ENCODE assay signal across 8 cellular contexts in the genomic region with DNA sequence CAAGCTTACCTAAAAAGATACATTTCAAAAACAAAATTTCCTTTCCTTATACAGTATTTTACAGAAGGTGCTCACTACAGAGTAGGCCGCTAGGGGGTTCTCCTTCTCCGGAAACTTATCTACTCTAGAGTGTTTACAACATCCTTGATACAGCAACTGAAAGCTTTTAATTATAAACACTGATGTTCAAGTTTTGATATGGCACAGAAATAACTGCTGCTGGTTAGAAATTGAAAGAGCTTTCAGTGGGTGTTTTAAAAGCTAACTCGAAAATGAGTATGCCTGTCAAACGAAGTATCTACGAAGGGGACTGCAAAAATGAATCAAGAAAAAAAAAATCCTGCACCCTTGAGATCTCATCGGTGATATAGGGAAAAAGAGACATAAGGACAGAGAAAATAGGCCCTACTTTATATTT. TPM values are rescaled to one million over a fixed set of nuclear protein-coding genes. Genes with fewer than 3 reads are reported as not detected.
DNase-seq lines count a peak whose midpoint lies in the region; ATAC-seq, FAIRE-seq and TF ChIP-seq lines count a peak whose summit lies in the region.

No MANE protein-coding gene starts in this region.

- H4K20me1 ChIP-seq in Loucy (ENCODE audit: insufficient read depth, low read length, poor library complexity, severe bottlenecking), result peaks cover 10% of the 10 kb centered on the region

- no peaks in the 10 kb centered on the region for H3K9me3 ChIP-seq in Loucy (ENCODE audit: insufficient read depth, low read depth, low read length)

- H3K9ac ChIP-seq in Loucy (ENCODE audit: low read depth, low read length, poor library complexity, severe bottlenecking), result peak overlapping the region; percentile 77

- H3F3A ChIP-seq in Loucy (ENCODE audit: low read depth), result no peaks in the 10 kb centered on the region

- H3K27me3 ChIP-seq in Loucy (ENCODE audit: insufficient read depth, low read length, poor library complexity, severe bottlenecking), result no peaks in the 10 kb centered on the region
- H3K27me3 ChIP-seq in bronchial epithelial cell (ENCODE audit: control insufficient read depth, insufficient read depth, low read length), result no peaks in the 10 kb centered on the region

- H3K79me2 ChIP-seq in Loucy (ENCODE audit: insufficient read depth, low read length), result peaks cover 37% of the 10 kb centered on the region

- peak; percentile 48 for TF ChIP-seq CTCF in GM13976 (IDR thresholded peaks at IDR 0.05; ENCODE audit: borderline replicate concordance, control extremely low read depth, extremely low read depth, insufficient read depth, missing control alignments)
- peak; percentile 87 for TF ChIP-seq CTCF in Loucy (conservative IDR thresholded peaks at IDR 0.05; ENCODE audit: low read length)
- peak; percentile 53 for TF ChIP-seq CTCF in bronchial epithelial cell (IDR thresholded peaks at IDR 0.05; ENCODE audit: insufficient read depth, low read length, severe bottlenecking)

- in situ Hi-C loops in ACHN (cut with HindIII; ENCODE audit: low pct_ligation_motif_present, low pct_unique_long_range_greater_than_20kb, low sequenced_read_pairs), result no loop called here
- in situ Hi-C loops in GM13976 (cut with MboI; ENCODE audit: low sequenced_read_pairs, unreplicated experiment), result no loop called here

- H3K4me3 ChIP-seq in Loucy (ENCODE audit: low read length, poor library complexity, severe bottlenecking), result peak overlapping the region; percentile 79
- H3K4me3 ChIP-seq in bronchial epithelial cell (ENCODE audit: low read depth, low read length), result peak overlapping the region; percentile 82

- H3K36me3 ChIP-seq in Loucy (ENCODE audit: insufficient read depth, low read length) (no peaks in the 10 kb centered on the region), bronchial epithelial cell (ENCODE audit: control insufficient read depth, insufficient read depth, low read length) (peaks cover 9% of the 10 kb centered on the region)

- H3K4me1 ChIP-seq in Loucy (ENCODE audit: insufficient read depth, low read length, poor library complexity, severe bottlenecking), result peaks cover 4% of the 10 kb centered on the region

- FAIRE-seq in bronchial epithelial cell (lab: Jason Lieb, UNC) (no peak), islet of Langerhans (lab: Jason Lieb, UNC) (peak; percentile 77)

- peak overlapping the region; percentile 97; the same call in 1 of the 2 replicates for H2AFZ ChIP-seq in Loucy (ENCODE audit: low read length)

- peak; percentile 71 for DNase-seq in ACHN
- DNase-seq in GM13976 (ENCODE audit: low spot score), result peak; percentile 66
- peak; percentile 68 for DNase-seq in SW480 (ENCODE audit: low spot score)
- DNase-seq in bronchial epithelial cell (ENCODE audit: low read depth), result peak; percentile 67
- DNase-seq in stimulated activated CD4-positive, alpha-beta T cell treated with anti-CD3 and anti-CD28 coated beads, Interleukin-15, amount 100 ng/mL, for 24 hours, result peak; percentile 63

- H3K4me2 ChIP-seq in Loucy (ENCODE audit: low read depth, low read length, poor library complexity, severe bottlenecking), result peak overlapping the region; percentile 68

- H3K9me2 ChIP-seq in Loucy (replicated peaks; ENCODE audit: low read depth, low read length), result no peaks in the 10 kb centered on the region

- no peak for ATAC-seq in HG03025 (IDR thresholded peaks at IDR 0.05; ENCODE audit: low FRiP score, unreplicated experiment)

RNA-seq across cellular contexts. Expression of a gene that starts 1.0 kb away (rescaled TPM):
- 12.8 and 15.3 TPM in 2 replicates for total RNA-seq in bronchial epithelial cell

RNA-seq across cellular contexts. Expression of a gene that starts 3.1 kb away (rescaled TPM):
- total RNA-seq in bronchial epithelial cell, result 36.9 and 63.2 TPM in 2 replicates

RNA-seq across cellular contexts. Expression of a gene that starts 17.4 kb away (rescaled TPM):
- total RNA-seq in bronchial epithelial cell, result 20.0 and 29.6 TPM in 2 replicates

RNA-seq across cellular contexts. Expression of a gene that starts 38.7 kb away (rescaled TPM):
- not detected in 2 replicates for total RNA-seq in bronchial epithelial cell

RNA-seq across cellular contexts. Expression of a gene that starts 54.0 kb away (rescaled TPM):
- not detected in 2 replicates for total RNA-seq in bronchial epithelial cell
